Comparison of ENCODE assay signal across 13 cellular contexts in genomic region chrX:19342331-19342906, GRCh38. TPM values are rescaled to one million over a fixed set of nuclear protein-coding genes. Genes with fewer than 3 reads are reported as not detected.
A peak's percentile ranks its signal among the peaks of the same experiment; 100 is the strongest.
DNase-seq lines count a peak whose midpoint lies in the region; ATAC-seq and TF ChIP-seq lines count a peak whose summit lies in the region.
"Had no signal": no experiment of that assay in that cellular context is flagged by ENCODE, and none has a peak within 500 bp of the region (broad histone marks: within the 10 kb centered on the region; RNA-seq: fewer than 3 reads in every experiment).

No MANE protein-coding gene starts in this region.

- TF ChIP-seq CTCF in left ventricle myocardium inferior (IDR thresholded peaks at IDR 0.05; ENCODE audit: borderline replicate concordance): no peak
- TF ChIP-seq CTCF in glutamatergic neuron (IDR thresholded peaks at IDR 0.05; ENCODE audit: partially characterized antibody, unreplicated experiment): no peak
- TF ChIP-seq CTCF in upper lobe of right lung (IDR thresholded peaks at IDR 0.05): no peak

- H3K36me3 Mint-ChIP-seq in glutamatergic neuron (ENCODE audit: unreplicated experiment) (no peaks in the 10 kb centered on the region), T-cell (no peaks in the 10 kb centered on the region)

- peak overlapping the region; percentile 84 for H3K4me3 ChIP-seq in left ventricle myocardium inferior
- H3K4me3 ChIP-seq in upper lobe of right lung: no peak overlapping the region

- H3K9me3 ChIP-seq in left ventricle myocardium inferior (replicated peaks) (no peaks in the 10 kb centered on the region), upper lobe of right lung (no peaks in the 10 kb centered on the region)

- H3K4me1 Mint-ChIP-seq in glutamatergic neuron (ENCODE audit: low read depth, unreplicated experiment) (no peaks in the 10 kb centered on the region), T-cell (peaks cover 16 to 18% (median 18%) of the 10 kb centered on the region in 3 donors)

- intact Hi-C loops in left ventricle myocardium inferior (cut with micrococcal nuclease) (no loop called here), Right ventricle myocardium superior (cut with DNase I) (no loop called here), upper lobe of right lung (cut with DNase I) (no loop called here)

- no peak for ATAC-seq in Right ventricle myocardium superior (ENCODE audit: poor library complexity)
- no peak for ATAC-seq in upper lobe of right lung
- no peak for ATAC-seq in HG03045 (IDR thresholded peaks at IDR 0.05; ENCODE audit: unreplicated experiment)
- no peak for ATAC-seq in T-cell (replicated peaks in 1 of 4)
- ATAC-seq: activated CD4-positive, CD25-positive, alpha-beta regulatory T cell treated with anti-CD3 and anti-CD28 coated beads, Interleukin-2, amount 50 U/mL, for 24 hours had no signal

- H3K4me3 Mint-ChIP-seq in glutamatergic neuron (ENCODE audit: unreplicated experiment) (peak overlapping the region; percentile 84), T-cell (no peak overlapping the region)

- CTCF ChIA-PET in T-cell (lab: Charles Lee): no interaction called here

- peak overlapping the region; percentile 92 for H3K27ac ChIP-seq in left ventricle myocardium inferior (replicated peaks)
- peak overlapping the region; percentile 47 for H3K27ac ChIP-seq in upper lobe of right lung

- H3K27me3 ChIP-seq in left ventricle myocardium inferior (ENCODE audit: low read depth): no peaks in the 10 kb centered on the region
- no peaks in the 10 kb centered on the region for H3K27me3 ChIP-seq in upper lobe of right lung

- H3K36me3 ChIP-seq in left ventricle myocardium inferior: no peaks in the 10 kb centered on the region
- no peaks in the 10 kb centered on the region for H3K36me3 ChIP-seq in upper lobe of right lung

- H3K4me1 ChIP-seq in left ventricle myocardium inferior: peaks cover 43% of the 10 kb centered on the region
- H3K4me1 ChIP-seq in upper lobe of right lung: peaks cover 5% of the 10 kb centered on the region

- POLR2A ChIA-PET in T-cell (lab: Charles Lee): no interaction called here

- no peak for DNase-seq in left ventricle myocardium inferior
- DNase-seq in Right ventricle myocardium superior: no peak
- peak; percentile 20 for DNase-seq in OCI-M2 (lab: John Stamatoyannopoulos, UW; ENCODE audit: unreplicated experiment)
- DNase-seq in glutamatergic neuron: no peak
- DNase-seq in upper lobe of right lung: no peak
- DNase-seq in activated CD4-positive, alpha-beta T cell treated with anti-CD3 and anti-CD28 coated beads for 1 hour: no peak
- no peak for DNase-seq in T-cell
- DNase-seq: CD4-positive, alpha-beta memory T cell; foreskin melanocyte; H9; stimulated activated CD4-positive, alpha-beta T cell treated with anti-CD3 and anti-CD28 coated beads, Interleukin-15, amount 100 ng/mL, for 24 hours had no signal

- H3K27me3 Mint-ChIP-seq in glutamatergic neuron (ENCODE audit: unreplicated experiment) (no peaks in the 10 kb centered on the region), T-cell (peaks cover 0 to 21% of the 10 kb centered on the region in 2 donors)
- H3K27me3 Mint-ChIP-seq: CD4-positive, alpha-beta memory T cell had no signal

- H3K27ac Mint-ChIP-seq in glutamatergic neuron (ENCODE audit: unreplicated experiment) (no peak overlapping the region), T-cell (no peak overlapping the region)

- H3K9me3 Mint-ChIP-seq in glutamatergic neuron (ENCODE audit: unreplicated experiment): peaks cover 3% of the 10 kb centered on the region
- no peaks in the 10 kb centered on the region for H3K9me3 Mint-ChIP-seq in T-cell
- H3K9me3 Mint-ChIP-seq: CD4-positive, alpha-beta memory T cell had no signal

RNA-seq across cellular contexts. Expression of gene PDHA1, which starts 1.3 kb away (rescaled TPM):
- total RNA-seq in left ventricle myocardium inferior (1,069 TPM), Right ventricle myocardium superior (1,310 TPM), glutamatergic neuron (ENCODE audit: unreplicated experiment) (216 TPM), upper lobe of right lung (114 TPM), T-cell (100 to 1,000 TPM in 3 of 5 donors, 10 to 100 TPM in 2; 84.0 to 120 (median 114) TPM)
